ENCODE assay signal across 8 cellular contexts in the genomic region with DNA sequence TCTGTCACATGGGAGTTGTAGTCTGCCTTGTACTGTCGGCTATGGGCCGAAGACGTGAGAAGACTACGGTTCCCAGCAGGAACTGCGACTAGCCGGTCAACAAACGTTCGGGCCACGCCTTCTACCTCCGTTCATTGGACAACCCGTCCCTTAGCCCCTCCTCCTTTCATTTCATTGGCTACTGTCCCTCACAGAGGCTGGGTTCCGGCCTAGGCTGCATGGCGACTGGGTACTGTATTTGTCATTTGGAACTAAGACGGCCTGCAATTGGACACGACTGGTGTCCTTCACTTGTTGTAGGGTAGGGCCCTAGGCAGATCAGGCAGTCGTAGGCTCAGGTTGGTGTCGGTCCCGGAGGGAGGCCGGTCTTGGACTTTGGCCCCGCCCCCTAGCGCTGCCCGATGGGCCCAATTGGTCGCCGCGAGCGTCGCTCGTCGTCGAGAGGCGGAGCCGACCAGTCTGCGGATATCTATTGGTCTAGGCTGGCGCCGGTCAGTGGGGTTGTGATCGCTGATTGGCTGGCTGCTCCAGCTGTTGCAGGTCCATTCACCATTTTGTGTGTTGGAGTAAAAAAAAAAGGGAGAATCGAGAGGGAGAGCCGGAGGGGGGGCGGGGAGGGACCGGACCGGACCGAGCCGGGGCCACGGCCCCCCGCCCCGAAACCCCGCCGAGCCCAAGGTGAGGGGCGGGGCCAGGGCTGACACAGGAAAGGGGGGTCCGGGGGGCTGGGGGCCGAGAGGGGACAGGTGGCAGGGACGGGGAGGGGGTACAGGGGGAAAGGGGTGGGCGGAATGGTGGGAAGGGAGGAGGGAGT. TPM values are rescaled to one million over a fixed set of nuclear protein-coding genes. Genes with fewer than 3 reads are reported as not detected.
DNase-seq lines count a peak whose midpoint lies in the region; ATAC-seq and TF ChIP-seq lines count a peak whose summit lies in the region.

A gene (plus strand): TSS at position 549 of the 814 bp plus-strand sequence. CDS start 2,532 bp downstream, outside the sequence.

- H3F3A ChIP-seq in SU-DHL-6 (ENCODE audit: insufficient read depth): no peaks in the 10 kb centered on the region

- H3K9me3 ChIP-seq in SU-DHL-6 (ENCODE audit: insufficient read depth, low read length) (no peaks in the 10 kb centered on the region), suprapubic skin (no peaks in the 10 kb centered on the region)

- H3K4me3 Mint-ChIP-seq in activated naive CD8-positive, alpha-beta T cell treated with anti-CD3 and anti-CD28 coated beads for 36 hours: peak within 1 kb of the TSS; percentile 94

- no peaks in the 10 kb centered on the region for H3K36me3 ChIP-seq in SU-DHL-6 (ENCODE audit: low read length)
- H3K36me3 ChIP-seq in suprapubic skin: peaks cover 22% of the 10 kb centered on the region

- no peak within 1 kb of the TSS for H3K27ac Mint-ChIP-seq in activated naive CD8-positive, alpha-beta T cell treated with anti-CD3 and anti-CD28 coated beads for 36 hours

- TF ChIP-seq POLR2A in suprapubic skin (IDR thresholded peaks at IDR 0.05): no peak

- under 1% methylated on average over 48 of the region's 53 CpGs for WGBS in suprapubic skin

- peaks cover 36% of the 10 kb centered on the region for H3K4me1 ChIP-seq in suprapubic skin

- peaks cover 7% of the 10 kb centered on the region for H3K36me3 Mint-ChIP-seq in activated naive CD8-positive, alpha-beta T cell treated with anti-CD3 and anti-CD28 coated beads for 36 hours

- peaks cover 11% of the 10 kb centered on the region; the same call in 1 of the 2 replicates for H3K79me2 ChIP-seq in SU-DHL-6 (ENCODE audit: insufficient read depth, low read length)

- H2AFZ ChIP-seq in SU-DHL-6 (ENCODE audit: low read depth, low read length, severe bottlenecking): peak within 1 kb of the TSS; percentile 91

- H3K27ac ChIP-seq in SU-DHL-6 (ENCODE audit: low read depth, low read length) (peak within 1 kb of the TSS; percentile 80), suprapubic skin (peak within 1 kb of the TSS; percentile 100)

- H3K27me3 ChIP-seq in SU-DHL-6 (ENCODE audit: low read length) (no peaks in the 10 kb centered on the region), suprapubic skin (no peaks in the 10 kb centered on the region)

- H3K4me2 ChIP-seq in SU-DHL-6 (ENCODE audit: low read depth, low read length, poor library complexity, severe bottlenecking): peak within 1 kb of the TSS; percentile 90

- no peaks in the 10 kb centered on the region for H3K9me3 Mint-ChIP-seq in activated naive CD8-positive, alpha-beta T cell treated with anti-CD3 and anti-CD28 coated beads for 36 hours

- DNase-seq in NCI-H128 (lab: John Stamatoyannopoulos, UW; ENCODE audit: unreplicated experiment): peak; percentile 100
- DNase-seq in activated naive CD8-positive, alpha-beta T cell treated with anti-CD3 and anti-CD28 coated beads for 36 hours: peak; percentile 99
- DNase-seq in glomerular endothelial cell (ENCODE audit: extremely low read depth, low read depth, low spot score): peak; percentile 100
- DNase-seq in occipital lobe (lab: John Stamatoyannopoulos, UW): peak; percentile 100
- peak; percentile 100 for DNase-seq in suprapubic skin (ENCODE audit: low spot score in 2 of 2)

- peak within 1 kb of the TSS; percentile 68 for H3K9ac ChIP-seq in SU-DHL-6 (ENCODE audit: low read length)

- peak within 1 kb of the TSS; percentile 91 for H3K4me3 ChIP-seq in GM08714 (ENCODE audit: low read length)
- H3K4me3 ChIP-seq in SU-DHL-6 (ENCODE audit: insufficient read depth, low read length, poor library complexity, severe bottlenecking): peak within 1 kb of the TSS; percentile 67
- H3K4me3 ChIP-seq in suprapubic skin: peak within 1 kb of the TSS; percentile 78

- no peaks in the 10 kb centered on the region for H3K9me2 ChIP-seq in SU-DHL-6 (replicated peaks; ENCODE audit: insufficient read depth, low read length)

- ATAC-seq in HG02759 (IDR thresholded peaks at IDR 0.05; ENCODE audit: unreplicated experiment): peak; percentile 79

- no peak for TF ChIP-seq EP300 in suprapubic skin (IDR thresholded peaks at IDR 0.05)

- H3K27me3 Mint-ChIP-seq in activated naive CD8-positive, alpha-beta T cell treated with anti-CD3 and anti-CD28 coated beads for 36 hours: no peaks in the 10 kb centered on the region

- TF ChIP-seq CTCF in SU-DHL-6 (IDR thresholded peaks at IDR 0.05; ENCODE audit: insufficient read depth, low read length, poor library complexity, severe bottlenecking): no peak
- no peak for TF ChIP-seq CTCF in suprapubic skin (IDR thresholded peaks at IDR 0.05)

- H3K4me1 Mint-ChIP-seq in activated naive CD8-positive, alpha-beta T cell treated with anti-CD3 and anti-CD28 coated beads for 36 hours: peaks cover 22% of the 10 kb centered on the region

- no peaks in the 10 kb centered on the region for H4K20me1 ChIP-seq in SU-DHL-6 (ENCODE audit: low read depth, low read length)

RNA-seq across cellular contexts. Expression of the gene that starts here (rescaled TPM):
- total RNA-seq in activated naive CD8-positive, alpha-beta T cell treated with anti-CD3 and anti-CD28 coated beads for 36 hours: 10 to 100 TPM; 43.8 to 50.4 TPM
- total RNA-seq in glomerular endothelial cell: 68.8 and 80.2 TPM in 2 replicates
- total RNA-seq in occipital lobe: 19.5 TPM
- 10 to 100 TPM; 57.5 to 91.6 (median 81.9) TPM for total RNA-seq in suprapubic skin

Comparison
In these comparisons a context has a peak if more than half of its experiments do, and no peak if none do; other contexts are left out.
1. Peak in every context shown above with its lines: DNase-seq, ATAC-seq, H3K4me3 ChIP-seq and H3K27ac ChIP-seq.